In genomic region chr11:119101367-119101758, GRCh38 we compare ENCODE assay signal across 6 cellular contexts.
A peak's percentile ranks its signal among the peaks of the same experiment; 100 is the strongest.
DNase-seq lines count a peak whose midpoint lies in the region; ATAC-seq lines count a peak whose summit lies in the region.

No MANE protein-coding gene starts in this region.

- peak; percentile 15 for ATAC-seq in GM21786 (IDR thresholded peaks at IDR 0.05; ENCODE audit: unreplicated experiment)

- H3K4me2 ChIP-seq in BLaER1, result peak overlapping the region; percentile 91

- H3K4me3 ChIP-seq in BLaER1 (peak overlapping the region; percentile 88), iPS-18a (ENCODE audit: low read length) (peak overlapping the region; percentile 81)

- H3K9ac ChIP-seq in BLaER1 (peak overlapping the region; percentile 84), iPS-18a (ENCODE audit: low read length) (peak overlapping the region; percentile 93)

- DNase-seq in NCI-H1092 treated with DMSO at 0.1 percent for 48 hours (lab: John Stamatoyannopoulos, UW), result no peak
- DNase-seq in KG1 (lab: John Stamatoyannopoulos, UW), result no peak

- peaks cover 63% of the 10 kb centered on the region for H3K4me1 ChIP-seq in BLaER1
- peaks cover 12% of the 10 kb centered on the region for H3K4me1 ChIP-seq in iPS-18a (ENCODE audit: control insufficient read depth, low read depth, low read length)

- H4K20me1 ChIP-seq in BLaER1, result no peaks in the 10 kb centered on the region

- no peaks in the 10 kb centered on the region for H3K9me3 Mint-ChIP-seq in T-helper 1 cell treated with Interleukin-12 subunit alpha and Interleukin-12 subunit beta and Interleukin-4 antibody, amounts not matched to agents 30 μg/mL and 1 μg/mL, for 36 hours

- H3K27me3 ChIP-seq in BLaER1 (no peaks in the 10 kb centered on the region), iPS-18a (ENCODE audit: control insufficient read depth, insufficient read depth, low read length) (no peaks in the 10 kb centered on the region)

- peaks cover 27% of the 10 kb centered on the region for H3K36me3 Mint-ChIP-seq in T-helper 1 cell treated with Interleukin-12 subunit alpha and Interleukin-12 subunit beta and Interleukin-4 antibody, amounts not matched to agents 30 μg/mL and 1 μg/mL, for 36 hours (ENCODE audit: low read depth)

- H3K4me3 Mint-ChIP-seq in T-helper 1 cell treated with Interleukin-12 subunit alpha and Interleukin-12 subunit beta and Interleukin-4 antibody, amounts not matched to agents 30 μg/mL and 1 μg/mL, for 36 hours, result peak overlapping the region; percentile 89

- no peaks in the 10 kb centered on the region for H3K27me3 Mint-ChIP-seq in T-helper 1 cell treated with Interleukin-12 subunit alpha and Interleukin-12 subunit beta and Interleukin-4 antibody, amounts not matched to agents 30 μg/mL and 1 μg/mL, for 36 hours (ENCODE audit: low read depth)

- H3K36me3 ChIP-seq in BLaER1 (peaks cover 30% of the 10 kb centered on the region), iPS-18a (ENCODE audit: control insufficient read depth, low read depth, low read length) (peaks cover 18% of the 10 kb centered on the region)

- H3K27ac Mint-ChIP-seq in T-helper 1 cell treated with Interleukin-12 subunit alpha and Interleukin-12 subunit beta and Interleukin-4 antibody, amounts not matched to agents 30 μg/mL and 1 μg/mL, for 36 hours, result peak overlapping the region; percentile 97

- peak overlapping the region; percentile 94 for H3K27ac ChIP-seq in BLaER1
- H3K27ac ChIP-seq in iPS-18a (ENCODE audit: low read length), result peak overlapping the region; percentile 100

- H3K9me3 ChIP-seq in BLaER1 (no peaks in the 10 kb centered on the region), iPS-18a (ENCODE audit: control insufficient read depth, low read depth, low read length) (no peaks in the 10 kb centered on the region)

- H3K4me1 Mint-ChIP-seq in T-helper 1 cell treated with Interleukin-12 subunit alpha and Interleukin-12 subunit beta and Interleukin-4 antibody, amounts not matched to agents 30 μg/mL and 1 μg/mL, for 36 hours (ENCODE audit: low read depth), result peaks cover 28% of the 10 kb centered on the region
